18 cellular contexts compared by ENCODE assay signal in genomic region chr3:22269827-22270226, GRCh38.
DNase-seq lines count a peak whose midpoint lies in the region; ATAC-seq and TF ChIP-seq lines count a peak whose summit lies in the region.
"Had no signal": no experiment of that assay in that cellular context is flagged by ENCODE, and none has a peak within 500 bp of the region (broad histone marks: within the 10 kb centered on the region; RNA-seq: fewer than 3 reads in every experiment).

No MANE protein-coding gene starts in this region.

- no peaks in the 10 kb centered on the region for H3K4me1 ChIP-seq in suprapubic skin
- H3K4me1 ChIP-seq: BLaER1 had no signal

- no peaks in the 10 kb centered on the region for H3K9me3 ChIP-seq in suprapubic skin
- H3K9me3 ChIP-seq: BLaER1 had no signal

- no peak overlapping the region for H3K4me3 ChIP-seq in suprapubic skin
- H3K4me3 ChIP-seq: BLaER1 had no signal

- no peak overlapping the region for H3K27ac ChIP-seq in suprapubic skin
- H3K27ac ChIP-seq: BLaER1 had no signal

- TF ChIP-seq EP300 in suprapubic skin (IDR thresholded peaks at IDR 0.05): no peak

- no peak for TF ChIP-seq CTCF in suprapubic skin (IDR thresholded peaks at IDR 0.05)

- DNase-seq in GM04504 (ENCODE audit: low read depth) (peak; percentile 8), OCI-M1 (lab: John Stamatoyannopoulos, UW) (peak; percentile 22), cerebellum (ENCODE audit: low spot score) (peak; percentile 15), pons (ENCODE audit: low spot score) (peak; percentile 9), NCI-H2107 (lab: John Stamatoyannopoulos, UW) (no peak), suprapubic skin (ENCODE audit: low spot score in 2 of 2) (no peak), ureter (ENCODE audit: low spot score) (no peak)
- DNase-seq: activated B cell treated with CpG ODN at 0.5 μM for 24 hours; activated naive CD4-positive, alpha-beta T cell treated with anti-CD3 and anti-CD28 coated beads for 36 hours; endodermal cell; glutamatergic neuron; IMR-90; NCI-H1092; NCI-H510A; small intestine; stimulated activated naive CD4-positive, alpha-beta T cell had no signal

- H3K36me3 ChIP-seq in suprapubic skin: no peaks in the 10 kb centered on the region
- H3K36me3 ChIP-seq: BLaER1 had no signal

- no peak for ATAC-seq in GM21528 (IDR thresholded peaks at IDR 0.05; ENCODE audit: low FRiP score, unreplicated experiment)

- 47% methylated on average over 2 of the region's 2 CpGs for WGBS in suprapubic skin

- TF ChIP-seq POLR2A in suprapubic skin (IDR thresholded peaks at IDR 0.05): no peak

- no peaks in the 10 kb centered on the region for H3K27me3 ChIP-seq in suprapubic skin
- H3K27me3 ChIP-seq: BLaER1 had no signal

Comparison
In these comparisons a context has a peak if more than half of its experiments do, and no peak if none do; other contexts are left out.
1. DNase-seq: peak in GM04504 (single experiment), OCI-M1 (single experiment), cerebellum (single experiment) and pons (single experiment); none in NCI-H2107 (single experiment), suprapubic skin (0 of 2) and ureter (single experiment).